Comparison of ENCODE assay signal across 1 cellular context in the genomic region with DNA sequence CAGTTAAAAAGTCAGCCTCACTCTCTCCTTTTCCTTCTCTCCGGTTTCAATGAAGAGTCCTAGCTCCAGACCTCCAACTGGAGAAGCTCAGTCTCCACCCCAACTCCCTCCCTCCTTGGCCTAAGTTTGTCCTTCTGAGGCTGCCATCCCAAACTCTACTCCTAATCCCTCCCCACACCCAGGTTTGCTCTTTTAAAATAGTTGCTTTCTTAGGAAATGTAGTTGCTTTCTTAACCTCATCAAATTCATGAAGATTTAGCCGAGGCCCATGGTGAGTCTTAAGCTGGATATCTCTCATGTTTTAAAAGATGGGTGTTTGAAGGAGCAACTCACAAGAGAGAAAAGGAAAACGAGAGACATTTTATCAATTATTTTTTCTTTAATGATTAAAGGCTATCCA.
TF ChIP-seq lines count a peak whose summit lies in the region.

No MANE protein-coding gene starts in this region.

TF ChIP-seq in IMR-90, 13 proteins besides CTCF, POLR2A, EP300 and RAD21:
- no peak for TF ChIP-seq CEBPB (IDR thresholded peaks at IDR 0.05; ENCODE audit: low read depth, low read length)
- TF ChIP-seq MAZ (IDR thresholded peaks at IDR 0.05; ENCODE audit: borderline replicate concordance, low read depth, low read length) = peak; percentile 77
